ENCODE assay signal across 1 cellular context in genomic region chr5:151739939-151740335, GRCh38.
A peak's percentile ranks its signal among the peaks of the same experiment; 100 is the strongest.
TF ChIP-seq lines count a peak whose summit lies in the region.

No MANE protein-coding gene starts in this region.

TF ChIP-seq in K562, 482 proteins besides CTCF, POLR2A, EP300 and RAD21:
- TF ChIP-seq KLF6 (CRISPR knock-in tag; IDR thresholded peaks at IDR 0.05; ENCODE audit: borderline replicate concordance) (no peak), ZFP1 (CRISPR knock-in tag; IDR thresholded peaks at IDR 0.05) (no peak), ILK (tag; IDR thresholded peaks at IDR 0.05; ENCODE audit: borderline replicate concordance, low read depth) (no peak), ZNF583 (CRISPR knock-in tag; IDR thresholded peaks at IDR 0.05) (no peak), CBFA2T3 (IDR thresholded peaks at IDR 0.05) (peak; percentile 33; the same call in 1 of the 2 replicates)
- TF ChIP-seq, protein P1, sequence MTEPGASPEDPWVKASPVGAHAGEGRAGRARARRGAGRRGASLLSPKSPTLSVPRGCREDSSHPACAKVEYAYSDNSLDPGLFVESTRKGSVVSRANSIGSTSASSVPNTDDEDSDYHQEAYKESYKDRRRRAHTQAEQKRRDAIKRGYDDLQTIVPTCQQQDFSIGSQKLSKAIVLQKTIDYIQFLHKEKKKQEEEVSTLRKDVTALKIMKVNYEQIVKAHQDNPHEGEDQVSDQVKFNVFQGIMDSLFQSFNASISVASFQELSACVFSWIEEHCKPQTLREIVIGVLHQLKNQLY (CRISPR knock-in tag; conservative IDR thresholded peaks at IDR 0.05): no peak
- TF ChIP-seq, protein P2, sequence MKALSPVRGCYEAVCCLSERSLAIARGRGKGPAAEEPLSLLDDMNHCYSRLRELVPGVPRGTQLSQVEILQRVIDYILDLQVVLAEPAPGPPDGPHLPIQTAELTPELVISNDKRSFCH (CRISPR knock-in tag; IDR thresholded peaks at IDR 0.05): no peak
- TF ChIP-seq, protein P2 (tag; IDR thresholded peaks at IDR 0.05): no peak
TF ChIP-seq in K562: peak in this region for 1.
